ENCODE assay signal across 8 cellular contexts in genomic region chr11:10735532-10736465, GRCh38. TPM values are rescaled to one million over a fixed set of nuclear protein-coding genes. Genes with fewer than 3 reads are reported as not detected.
DNase-seq lines count a peak whose midpoint lies in the region; ATAC-seq lines count a peak whose summit lies in the region.

No MANE protein-coding gene starts in this region.

- H3K79me1 ChIP-seq in mesenchymal stem cell (replicated peaks; ENCODE audit: low read length, poor library complexity, severe bottlenecking) = no peaks in the 10 kb centered on the region

- ATAC-seq in GM21390 (IDR thresholded peaks at IDR 0.05; ENCODE audit: unreplicated experiment) = peak; percentile 96

- peak overlapping the region; percentile 50 for H2BK120ac ChIP-seq in mesenchymal stem cell (ENCODE audit: low read depth, low read length)

- peak overlapping the region in 1 of 2 experiments; percentile 94 for H2BK12ac ChIP-seq in mesenchymal stem cell (ENCODE audit: low read length in 2 of 2)

- H3K14ac ChIP-seq in mesenchymal stem cell (ENCODE audit: low read length in 2 of 2) = peak overlapping the region in 1 of 2 experiments; percentile 72

- H3K23ac ChIP-seq in mesenchymal stem cell (ENCODE audit: low read length in 2 of 2) = no peak overlapping the region

- H3K9me3 ChIP-seq in endocrine pancreas (ENCODE audit: control insufficient read depth, low read length) (no peaks in the 10 kb centered on the region), mesenchymal stem cell (ENCODE audit: control insufficient read depth, low read length) (no peaks in the 10 kb centered on the region)

- peak overlapping the region; percentile 63 to 99 for H3K18ac ChIP-seq in mesenchymal stem cell (ENCODE audit: low read depth in 1 of 2, low read length in 2 of 2)

- no peak overlapping the region for H2AK5ac ChIP-seq in mesenchymal stem cell (ENCODE audit: low read length, severe bottlenecking)

- peak overlapping the region; percentile 70 for H2BK5ac ChIP-seq in mesenchymal stem cell (ENCODE audit: low read depth, low read length, poor library complexity, severe bottlenecking)

- peak overlapping the region; percentile 32 for H3K4me3 ChIP-seq in endocrine pancreas (ENCODE audit: control insufficient read depth, insufficient read depth, low read length)
- peak overlapping the region in 1 of 2 experiments; percentile 67 for H3K4me3 ChIP-seq in mesenchymal stem cell (ENCODE audit: insufficient read depth in 1 of 2, low read depth in 1 of 2, low read length in 2 of 2)

- H3K4me1 ChIP-seq in endocrine pancreas (ENCODE audit: control insufficient read depth, insufficient read depth, low read length) = no peaks in the 10 kb centered on the region
- H3K4me1 ChIP-seq in mesenchymal stem cell (ENCODE audit: control insufficient read depth, insufficient read depth, low read depth, low read length) = peaks cover 6% of the 10 kb centered on the region

- 4% methylated on average over 18 of the region's 20 CpGs for WGBS in mesenchymal stem cell

- DNase-seq in COR-L47 (lab: John Stamatoyannopoulos, UW) (peak; percentile 90), HT1080 (ENCODE audit: low read depth) (peak; percentile 93), NOMO-1 (lab: John Stamatoyannopoulos, UW; ENCODE audit: unreplicated experiment in 2 of 2) (peak; percentile 90 to 95), mesenchymal stem cell (peak; percentile 97)
- peak; percentile 72 to 86 (median 76) for DNase-seq in activated CD8-positive, alpha-beta memory T cell treated with anti-CD3 and anti-CD28 coated beads for 48 hours (ENCODE audit: low read depth in 2 of 3, low spot score in 2 of 3)
- peak; percentile 73 for DNase-seq in stimulated activated CD8-positive, alpha-beta memory T cell treated with anti-CD3 and anti-CD28 coated beads, Interleukin-12 subunit alpha, Interleukin-12 subunit beta, amount 100 ng/mL, for 1 hour (ENCODE audit: low read depth)

- no peaks in the 10 kb centered on the region for H3K36me3 ChIP-seq in endocrine pancreas (ENCODE audit: control insufficient read depth, insufficient read depth, low read length)
- no peaks in the 10 kb centered on the region for H3K36me3 ChIP-seq in mesenchymal stem cell (ENCODE audit: control insufficient read depth in 1 of 2, insufficient read depth in 2 of 2, low read depth in 1 of 2, low read length in 2 of 2)

- peak overlapping the region; percentile 60 for H3K27ac ChIP-seq in mesenchymal stem cell (ENCODE audit: low read length, poor library complexity, severe bottlenecking)

- no peak overlapping the region for H2BK15ac ChIP-seq in mesenchymal stem cell (ENCODE audit: low read depth, poor library complexity, severe bottlenecking)

- H3K9ac ChIP-seq in endocrine pancreas (ENCODE audit: control insufficient read depth, insufficient read depth, low read length) (no peak overlapping the region), mesenchymal stem cell (ENCODE audit: low read length) (peak overlapping the region; percentile 87)

- H2AFZ ChIP-seq in mesenchymal stem cell (ENCODE audit: low read depth, low read length) = peak overlapping the region; percentile 18

- peak overlapping the region; percentile 82 for H3K4me2 ChIP-seq in mesenchymal stem cell (ENCODE audit: low read length, poor library complexity, severe bottlenecking)

- no peak overlapping the region for H4K8ac ChIP-seq in mesenchymal stem cell (ENCODE audit: low read length)

- no peaks in the 10 kb centered on the region for H3K27me3 ChIP-seq in endocrine pancreas (ENCODE audit: control insufficient read depth, insufficient read depth, low read length)
- H3K27me3 ChIP-seq in mesenchymal stem cell (ENCODE audit: control insufficient read depth in 1 of 2, insufficient read depth in 1 of 2, low read length in 2 of 2) = no peaks in the 10 kb centered on the region

- peak overlapping the region; percentile 73 to 85 for H3K4ac ChIP-seq in mesenchymal stem cell (ENCODE audit: low read depth in 1 of 2, low read length in 2 of 2)

- H4K91ac ChIP-seq in mesenchymal stem cell (ENCODE audit: low read length) = peak overlapping the region; percentile 83

RNA-seq across cellular contexts. Expression of gene CTR9, which starts 15.2 kb away (rescaled TPM):
- 26.4 and 31.0 TPM in 2 replicates for total RNA-seq in HT1080 (2014; rRNA removed; shearing (Covaris generic))
- 32.2 and 35.9 TPM in 2 replicates for polyA plus RNA-seq in HT1080 (2015; cell fraction: cytosol; rRNA removed)
- polyA plus RNA-seq in HT1080 (2015; cell fraction: nucleus; rRNA removed) = 85.0 and 89.8 TPM in 2 replicates
- polyA plus RNA-seq in mesenchymal stem cell (2013, experiment 1 of 2) = 25.8 TPM
- polyA plus RNA-seq in mesenchymal stem cell (2013, experiment 2 of 2) = 25.4 TPM

RNA-seq across cellular contexts. Expression of gene IRAG1, which starts 42.2 kb away (rescaled TPM):
- total RNA-seq in HT1080 (2014; rRNA removed; shearing (Covaris generic)) = 0.02 TPM in 1 of 2 replicates, not detected in the other
- polyA plus RNA-seq in HT1080 (2015; cell fraction: cytosol; rRNA removed) = 0.06 and 0.09 TPM in 2 replicates
- polyA plus RNA-seq in HT1080 (2015; cell fraction: nucleus; rRNA removed) = 0.08 TPM in 1 of 2 replicates, not detected in the other
- 21.1 TPM for polyA plus RNA-seq in mesenchymal stem cell (2013, experiment 1 of 2)
- polyA plus RNA-seq in mesenchymal stem cell (2013, experiment 2 of 2) = 20.4 TPM
